In the genomic region with DNA sequence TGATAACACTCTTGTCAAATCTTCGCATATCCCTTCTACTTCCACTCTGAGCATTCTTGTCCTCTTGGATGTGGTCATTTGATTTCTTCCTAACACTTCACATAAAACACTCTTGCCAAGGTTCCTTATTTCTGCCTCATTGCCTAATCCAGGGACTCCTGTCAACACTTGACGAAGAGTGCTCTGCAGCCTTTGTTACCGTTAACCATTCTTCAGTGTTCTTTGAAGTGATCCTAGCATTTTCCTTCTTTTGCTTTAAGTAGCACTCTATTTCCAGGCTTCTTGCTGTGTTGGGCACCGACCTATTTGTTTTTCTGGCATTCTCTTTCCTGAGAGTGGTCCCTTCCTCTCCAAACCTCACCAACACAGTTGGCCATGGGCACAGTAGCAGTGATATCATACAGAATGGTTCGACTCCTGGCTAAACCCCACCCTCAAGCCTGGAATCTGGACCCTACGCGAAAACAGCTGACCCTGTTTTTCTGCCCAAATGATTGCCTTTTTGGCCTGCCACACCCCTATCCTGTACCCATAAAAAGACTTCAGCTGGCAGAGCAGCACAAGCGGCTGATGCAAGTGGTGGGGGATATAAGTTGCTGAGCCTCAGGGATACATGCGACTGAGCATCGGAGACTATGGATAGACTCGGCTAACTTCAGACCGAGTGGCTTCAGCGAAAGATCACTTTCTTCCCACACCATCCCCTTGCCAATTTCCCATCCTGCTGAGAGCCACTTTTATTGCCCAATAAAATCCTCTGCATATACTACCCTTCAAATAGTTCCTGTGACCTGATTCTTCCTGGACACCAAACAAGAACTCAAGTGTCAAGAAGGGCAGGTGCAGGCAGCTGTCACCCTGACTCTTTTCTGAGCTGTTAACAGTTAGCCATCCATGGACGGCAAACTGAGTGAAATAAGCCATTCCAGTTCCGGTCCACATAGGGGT, we compare ENCODE assay signal across 22 cellular contexts.
"Had no signal": no experiment of that assay in that cellular context is flagged by ENCODE, and none has a peak within 500 bp of the region (broad histone marks: within the 10 kb centered on the region; RNA-seq: fewer than 3 reads in every experiment).

No MANE protein-coding gene starts in this region.

- H3K27me3 ChIP-seq: brain microvascular endothelial cell, foreskin keratinocyte had no signal

- H3K36me3 ChIP-seq: brain microvascular endothelial cell, left ventricle myocardium inferior had no signal

- H3K4me1 ChIP-seq: foreskin keratinocyte, left ventricle myocardium inferior had no signal

- DNase-seq: activated CD4-positive, alpha-beta T cell treated with anti-CD3 and anti-CD28 coated beads for 48 hours; activated CD4-positive, CD25-positive, alpha-beta regulatory T cell; activated CD8-positive, alpha-beta T cell treated with anti-CD3 and anti-CD28 coated beads for 36 hours; activated naive CD4-positive, alpha-beta T cell treated with anti-CD3 and anti-CD28 coated beads, Interleukin-2, amount 50 U/mL, for 16 hours; activated T-cell treated with anti-CD3 and anti-CD28 coated beads, Interleukin-2, amount 50 U/mL, for 4 hours; aorta; brain microvascular endothelial cell; central memory CD4-positive, alpha-beta T cell; endodermal cell; foreskin keratinocyte; glutamatergic neuron; hypothalamus; kidney; left ventricle myocardium inferior; occipital lobe; posterior cingulate gyrus; stimulated activated CD4-positive, alpha-beta T cell treated with anti-CD3 and anti-CD28 coated beads, Interleukin-12 subunit alpha, Interleukin-12 subunit beta, amount 100 ng/mL, for 4 hours; stimulated activated CD4-positive, alpha-beta T cell treated with anti-CD3 and anti-CD28 coated beads, Interleukin-1b, Interleukin-23, amount 100 ng/mL, for 48 hours; stimulated activated CD8-positive, alpha-beta memory T cell treated with anti-CD3 and anti-CD28 coated beads, Interleukin-4, amount 100 ng/mL, for 48 hours; stimulated activated naive CD8-positive, alpha-beta T cell treated with anti-CD3 and anti-CD28 coated beads, Interleukin-15, Interleukin-2, amounts not matched to agents 100 U/mL and 50 U/mL, for 24 hours; T1000 had no signal

- H3K27ac ChIP-seq: brain microvascular endothelial cell, epithelial cell of prostate, foreskin keratinocyte, left ventricle myocardium inferior had no signal

- H3K4me3 ChIP-seq: left ventricle myocardium inferior had no signal

- H3K9me3 ChIP-seq: left ventricle myocardium inferior had no signal
